In genomic region chr1:207938016-207938415, GRCh38 we compare ENCODE assay signal across 1 cellular context.
TF ChIP-seq lines count a peak whose summit lies in the region.

No MANE protein-coding gene starts in this region.

TF ChIP-seq in K562, 482 proteins besides CTCF, POLR2A, EP300 and RAD21 (continued from another document):
- TF ChIP-seq ZNF398 (CRISPR knock-in tag; IDR thresholded peaks at IDR 0.05) (no peak), GTF2A2 (tag; IDR thresholded peaks at IDR 0.05) (no peak), SPI1 (IDR thresholded peaks at IDR 0.05; ENCODE audit: borderline replicate concordance, low read depth, low read length) (no peak), NR2F6 (CRISPR knock-in tag; IDR thresholded peaks at IDR 0.05) (no peak), ATF4 (CRISPR knock-in tag; IDR thresholded peaks at IDR 0.05) (no peak), RBM25 (IDR thresholded peaks at IDR 0.05; ENCODE audit: low read depth, low read length, severe bottlenecking) (no peak), POU5F1 (IDR thresholded peaks at IDR 0.05; ENCODE audit: borderline replicate concordance, low read depth, low read length, partially characterized antibody) (no peak), KDM2B (CRISPR knock-in tag; IDR thresholded peaks at IDR 0.05) (no peak), HBP1 (CRISPR knock-in tag; IDR thresholded peaks at IDR 0.05) (no peak), ZKSCAN8 (CRISPR knock-in tag; IDR thresholded peaks at IDR 0.05) (no peak), ZNF212 (CRISPR knock-in tag; IDR thresholded peaks at IDR 0.05) (no peak), ZNF146 (CRISPR knock-in tag; IDR thresholded peaks at IDR 0.05; ENCODE audit: unreplicated experiment) (no peak), KLF16 (IDR thresholded peaks at IDR 0.05) (no peak)
